ENCODE assay signal across 17 cellular contexts in genomic region chr3:94787734-94788133, GRCh38.
"Had no signal": no experiment of that assay in that cellular context is flagged by ENCODE, and none has a peak within 500 bp of the region (broad histone marks: within the 10 kb centered on the region; RNA-seq: fewer than 3 reads in every experiment).

No MANE protein-coding gene starts in this region.

- H3K36me3 Mint-ChIP-seq: naive thymus-derived CD4-positive, alpha-beta T cell; stimulated activated naive B cell treated with anti-CD40 and anti-IgM and Interleukin-4, amounts not matched to agents 10 μg/mL and 1 μg/mL and 100 μg/mL, for 72 hours had no signal

- H3K4me1 Mint-ChIP-seq: naive thymus-derived CD4-positive, alpha-beta T cell; stimulated activated naive B cell treated with anti-CD40 and anti-IgM and Interleukin-4, amounts not matched to agents 10 μg/mL and 1 μg/mL and 100 μg/mL, for 72 hours; stimulated activated naive CD8-positive, alpha-beta T cell treated with anti-CD3 and anti-CD28 coated beads, Interleukin-15, amount 100 ng/mL, for 72 hours had no signal

- DNase-seq: effector memory CD4-positive, alpha-beta T cell; gastrocnemius medialis; heart right ventricle; hypothalamus; kidney glomerular epithelial cell; mammary epithelial cell; naive thymus-derived CD4-positive, alpha-beta T cell; spleen; stimulated activated CD4-positive, alpha-beta T cell treated with anti-CD3 and anti-CD28 coated beads, Interleukin-15, amount 100 ng/mL, for 24 hours; stimulated activated CD4-positive, alpha-beta T cell treated with anti-CD3 and anti-CD28 coated beads, Interleukin-1b, Interleukin-23, amount 100 ng/mL, for 48 hours; stimulated activated CD4-positive, alpha-beta T cell treated with anti-CD3 and anti-CD28 coated beads, Interleukin-4, amount 100 ng/mL, for 24 hours; stimulated activated naive B cell treated with anti-CD40 and anti-IgM and Interleukin-4, amounts not matched to agents 10 μg/mL and 1 μg/mL and 100 μg/mL, for 72 hours; stimulated activated naive CD8-positive, alpha-beta T cell treated with anti-CD3 and anti-CD28 coated beads, Interleukin-15, amount 100 ng/mL, for 72 hours; testis; upper lobe of right lung had no signal

- H3K27me3 Mint-ChIP-seq: naive thymus-derived CD4-positive, alpha-beta T cell; stimulated activated naive B cell treated with anti-CD40 and anti-IgM and Interleukin-4, amounts not matched to agents 10 μg/mL and 1 μg/mL and 100 μg/mL, for 72 hours; stimulated activated naive CD8-positive, alpha-beta T cell treated with anti-CD3 and anti-CD28 coated beads, Interleukin-15, amount 100 ng/mL, for 72 hours had no signal

- H3K9me3 Mint-ChIP-seq: neural crest cell had no signal

- ATAC-seq: gastrocnemius medialis; heart right ventricle; left lobe of liver; naive thymus-derived CD4-positive, alpha-beta T cell; stimulated activated naive B cell treated with anti-CD40 and anti-IgM and Interleukin-4, amounts not matched to agents 10 μg/mL and 1 μg/mL and 100 μg/mL, for 72 hours; stimulated activated naive CD8-positive, alpha-beta T cell treated with anti-CD3 and anti-CD28 coated beads, Interleukin-15, amount 100 ng/mL, for 72 hours; upper lobe of right lung had no signal

- H3K27ac Mint-ChIP-seq: naive thymus-derived CD4-positive, alpha-beta T cell; stimulated activated naive B cell treated with anti-CD40 and anti-IgM and Interleukin-4, amounts not matched to agents 10 μg/mL and 1 μg/mL and 100 μg/mL, for 72 hours; stimulated activated naive CD8-positive, alpha-beta T cell treated with anti-CD3 and anti-CD28 coated beads, Interleukin-15, amount 100 ng/mL, for 72 hours had no signal

- H3K4me3 Mint-ChIP-seq: naive thymus-derived CD4-positive, alpha-beta T cell; neural crest cell; stimulated activated naive B cell treated with anti-CD40 and anti-IgM and Interleukin-4, amounts not matched to agents 10 μg/mL and 1 μg/mL and 100 μg/mL, for 72 hours; stimulated activated naive CD8-positive, alpha-beta T cell treated with anti-CD3 and anti-CD28 coated beads, Interleukin-15, amount 100 ng/mL, for 72 hours had no signal
